In the genomic region with DNA sequence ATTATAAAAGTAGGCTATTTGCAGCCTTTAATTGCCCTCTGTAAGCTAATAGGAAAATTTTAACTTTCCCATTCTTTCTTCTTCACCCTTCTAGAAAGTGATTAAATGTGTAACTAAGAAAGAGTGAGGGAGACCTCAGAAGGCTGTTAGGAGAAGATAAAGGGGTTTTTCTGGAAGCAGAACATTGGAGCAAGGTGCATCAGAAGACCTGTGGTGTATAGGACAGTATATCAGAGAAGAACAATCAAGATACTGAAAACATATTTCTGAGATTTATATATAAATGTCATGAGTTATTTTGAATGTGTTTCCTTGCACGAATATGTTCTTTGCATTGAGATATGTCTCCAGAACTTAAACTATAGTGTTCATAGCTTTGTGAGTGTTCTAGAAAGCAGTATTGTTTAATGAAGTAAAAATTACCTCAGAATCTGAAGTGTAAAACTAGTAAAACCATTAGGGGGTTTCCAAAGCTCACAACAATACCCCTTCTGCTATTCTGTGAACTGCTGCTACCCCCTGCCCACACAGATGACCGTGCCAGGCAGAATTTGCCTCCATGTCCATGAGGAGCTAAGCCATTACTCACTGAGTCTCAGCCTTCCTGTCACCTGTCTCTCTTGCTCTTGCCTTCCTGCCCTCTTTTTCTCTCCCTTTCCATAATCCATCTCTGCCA, we compare ENCODE assay signal across 20 cellular contexts.
DNase-seq lines count a peak whose midpoint lies in the region; ATAC-seq, FAIRE-seq and TF ChIP-seq lines count a peak whose summit lies in the region.
"Had no signal": no experiment of that assay in that cellular context is flagged by ENCODE, and none has a peak within 500 bp of the region (broad histone marks: within the 10 kb centered on the region; RNA-seq: fewer than 3 reads in every experiment).

No MANE protein-coding gene starts in this region.

- DNase-seq in GM12878 (ENCODE audit: low read depth, low spot score), result no peak
- no peak for DNase-seq in T-helper 2 cell
- no peak for DNase-seq in mammary epithelial cell
- no peak for DNase-seq in activated CD4-positive, CD25-positive, alpha-beta regulatory T cell treated with anti-CD3 and anti-CD28 coated beads, Interleukin-2, amount 50 U/mL, for 72 hours
- no peak for DNase-seq in EL
- DNase-seq: AML-193; Caco-2; CD4-positive, alpha-beta T cell; GDM1; GOT3; H7; HFFc6 had no signal

- RAD21 ChIA-PET in GM12878 (lab: Charles Lee; ENCODE audit: unreplicated experiment), result interaction anchor here (1.1 to 1.2 kb wide), 4 partner anchors 10 to 16 kb away, joined by 3 to 7 read pairs (median 5); no protein-coding TSS in a partner anchor

- dilution Hi-C loops in mammary epithelial cell (cut with HindIII; ENCODE audit: low sequenced_read_pairs), result no loop called here

- no peak for TF ChIP-seq RAD21 in GM12878 (IDR thresholded peaks at IDR 0.05; ENCODE audit: insufficient read depth, low read depth, low read length)

- no peak overlapping the region for H3K27ac ChIP-seq in GM12878 (ENCODE audit: control insufficient read depth, insufficient read depth)
- no peak overlapping the region for H3K27ac ChIP-seq in mammary epithelial cell (ENCODE audit: insufficient read depth, low read depth, low read length)
- H3K27ac ChIP-seq: A549, C4-2B, KMS-11 had no signal

- H3K36me3 ChIP-seq in GM12878 (ENCODE audit: control insufficient read depth in 2 of 2, insufficient read depth in 2 of 2, low read length in 1 of 2) (no peaks in the 10 kb centered on the region), mammary epithelial cell (ENCODE audit: insufficient read depth, low read length) (no peaks in the 10 kb centered on the region)

- H3K4me3 ChIP-seq in GM12878 (no peak overlapping the region), mammary epithelial cell (replicated peaks in 1 of 3; ENCODE audit: insufficient read depth in 1 of 3, low read depth in 2 of 3, low read length in 3 of 3) (no peak overlapping the region)
- H3K4me3 ChIP-seq: A549 had no signal

- TF ChIP-seq EP300 in GM12878 (IDR thresholded peaks at IDR 0.05; ENCODE audit: borderline replicate concordance in 1 of 2, control insufficient read depth in 1 of 2, low read depth in 2 of 2, low read length in 2 of 2), result peak in 1 of 2 experiments; percentile 30; a peak in 1 of 4 replicates

- H3K9me3 ChIP-seq in GM12878 (replicated peaks; ENCODE audit: control insufficient read depth, insufficient read depth, low read length) (no peaks in the 10 kb centered on the region), mammary epithelial cell (replicated peaks; ENCODE audit: insufficient read depth, low read length) (no peaks in the 10 kb centered on the region)
- H3K9me3 ChIP-seq: A549, Caco-2 had no signal

- H3K27me3 ChIP-seq in GM12878 (replicated peaks in 1 of 2; ENCODE audit: control insufficient read depth in 2 of 2, insufficient read depth in 2 of 2, low read length in 1 of 2) (no peaks in the 10 kb centered on the region), mammary epithelial cell (ENCODE audit: insufficient read depth, low read length) (no peaks in the 10 kb centered on the region)

- ATAC-seq in GM18907 (IDR thresholded peaks at IDR 0.05; ENCODE audit: unreplicated experiment) (peak; percentile 57), HG02938 (IDR thresholded peaks at IDR 0.05; ENCODE audit: unreplicated experiment) (peak; percentile 46), HG03460 (IDR thresholded peaks at IDR 0.05; ENCODE audit: unreplicated experiment) (peak; percentile 59), GM12878 (peak; percentile 85)
- ATAC-seq: A549, HCT116 had no signal

- H3K4me2 ChIP-seq in GM12878 (ENCODE audit: control insufficient read depth, insufficient read depth) (no peak overlapping the region), mammary epithelial cell (ENCODE audit: insufficient read depth, low read depth, low read length) (no peak overlapping the region)
- H3K4me2 ChIP-seq: A549, KMS-11 had no signal

- TF ChIP-seq POLR2A in GM12878 (IDR thresholded peaks at IDR 0.05; ENCODE audit: low read depth, low read length), result no peak

- no peak for TF ChIP-seq CTCF in GM12878 (IDR thresholded peaks at IDR 0.05 in 2 of 3, conservative IDR thresholded peaks at IDR 0.05 in 1 of 3; ENCODE audit: control insufficient read depth in 2 of 3, extremely low read depth in 1 of 3, insufficient read depth in 1 of 3, low read depth in 3 of 3, low read length in 3 of 3)
- no peak for TF ChIP-seq CTCF in mammary epithelial cell (conservative IDR thresholded peaks at IDR 0.05 in 1 of 2, IDR thresholded peaks at IDR 0.05 in 1 of 2; ENCODE audit: extremely low read depth in 1 of 2, insufficient read depth in 1 of 2, low read depth in 1 of 2, low read length in 2 of 2)

- POLR2A ChIA-PET in GM12878 (lab: Charles Lee), result interaction anchor here (1.0 kb wide), 1 partner anchor 12 kb away, joined by 3 read pairs; no protein-coding TSS in a partner anchor

- CTCF ChIA-PET in GM12878 (lab: Yijun Ruan, JAX) (interaction anchor here (0.5 to 1.7 kb wide), 3 partner anchors 11 to 30 kb away, joined by 3 to 4 read pairs (median 3); no protein-coding TSS in a partner anchor), mammary epithelial cell (lab: Charles Lee; ENCODE audit: low non-redundant PET) (no interaction called here)

- FAIRE-seq in GM12878 (lab: Jason Lieb, UNC), result no peak
- FAIRE-seq: A549, D721Med had no signal

- no peak overlapping the region for H2AFZ ChIP-seq in GM12878 (ENCODE audit: control insufficient read depth, low read depth, low read length)
- no peak overlapping the region for H2AFZ ChIP-seq in mammary epithelial cell (ENCODE audit: low read depth, low read length)

- H3K79me2 ChIP-seq in GM12878 (ENCODE audit: control insufficient read depth, insufficient read depth, low read length) (no peaks in the 10 kb centered on the region), mammary epithelial cell (ENCODE audit: insufficient read depth, low read length) (no peaks in the 10 kb centered on the region)

- H3K4me1 ChIP-seq in GM12878 (ENCODE audit: control insufficient read depth, insufficient read depth, low read length), result no peaks in the 10 kb centered on the region
- no peaks in the 10 kb centered on the region for H3K4me1 ChIP-seq in mammary epithelial cell (ENCODE audit: insufficient read depth, low read length)
- H3K4me1 ChIP-seq: A549 had no signal

- H3K9ac ChIP-seq in GM12878 (ENCODE audit: control insufficient read depth, insufficient read depth, low read length) (no peak overlapping the region), mammary epithelial cell (ENCODE audit: insufficient read depth, low read length) (no peak overlapping the region)
- H3K9ac ChIP-seq: KMS-11 had no signal

- intact Hi-C loops in GM12878 (cut with micrococcal nuclease; ENCODE audit: unreplicated experiment) (loop anchor here (5.0 kb wide), 1 partner anchor 347 kb away; no protein-coding TSS in a partner anchor), mammary epithelial cell (cut with micrococcal nuclease) (no loop called here)

- BruUV-seq in GM12878 (replicated peaks; lab: Mats Ljungman, UMichigan) (no TSS peak), mammary epithelial cell (replicated peaks; lab: Mats Ljungman, UMichigan) (no TSS peak)

- in situ Hi-C loops in GM12878 (cut with MboI) (no loop called here), mammary epithelial cell (cut with MboI; ENCODE audit: low sequenced_read_pairs in 2 of 2) (no loop called here)

- 6% methylated on average over 2 of the region's 2 CpGs for WGBS in GM12878 (ENCODE audit: insufficient coverage, insufficient replicate concordance, low lambda C conversion rate, missing lambda C conversion rate)
- 82% methylated on average over 2 of the region's 2 CpGs for WGBS in mammary epithelial cell (ENCODE audit: low coverage, missing lambda C conversion rate)

- no peaks in the 10 kb centered on the region for H4K20me1 ChIP-seq in GM12878 (ENCODE audit: control insufficient read depth, insufficient read depth)
- no peaks in the 10 kb centered on the region for H4K20me1 ChIP-seq in mammary epithelial cell (ENCODE audit: insufficient read depth, low read length)

- SMC1A ChIA-PET in GM12878 (lab: Charles Lee; ENCODE audit: uncharacterized antibody, unreplicated experiment), result interaction anchor here (0.7 to 1.6 kb wide), 8 partner anchors 9 to 86 kb away, joined by 3 to 4 read pairs (median 3); no protein-coding TSS in a partner anchor

TF ChIP-seq in GM12878, 131 proteins besides CTCF, POLR2A, EP300 and RAD21 (continues in another document):
- no peak for TF ChIP-seq SIN3A (IDR thresholded peaks at IDR 0.05; ENCODE audit: low read depth, low read length)
- TF ChIP-seq CHD2 (IDR thresholded peaks at IDR 0.05; ENCODE audit: borderline replicate concordance, low read depth, low read length), result no peak
- TF ChIP-seq SUZ12 (IDR thresholded peaks at IDR 0.05; ENCODE audit: unreplicated experiment), result no peak
- no peak for TF ChIP-seq NFYA (IDR thresholded peaks at IDR 0.05; ENCODE audit: borderline replicate concordance, low read depth, low read length)
- TF ChIP-seq, protein P1, sequence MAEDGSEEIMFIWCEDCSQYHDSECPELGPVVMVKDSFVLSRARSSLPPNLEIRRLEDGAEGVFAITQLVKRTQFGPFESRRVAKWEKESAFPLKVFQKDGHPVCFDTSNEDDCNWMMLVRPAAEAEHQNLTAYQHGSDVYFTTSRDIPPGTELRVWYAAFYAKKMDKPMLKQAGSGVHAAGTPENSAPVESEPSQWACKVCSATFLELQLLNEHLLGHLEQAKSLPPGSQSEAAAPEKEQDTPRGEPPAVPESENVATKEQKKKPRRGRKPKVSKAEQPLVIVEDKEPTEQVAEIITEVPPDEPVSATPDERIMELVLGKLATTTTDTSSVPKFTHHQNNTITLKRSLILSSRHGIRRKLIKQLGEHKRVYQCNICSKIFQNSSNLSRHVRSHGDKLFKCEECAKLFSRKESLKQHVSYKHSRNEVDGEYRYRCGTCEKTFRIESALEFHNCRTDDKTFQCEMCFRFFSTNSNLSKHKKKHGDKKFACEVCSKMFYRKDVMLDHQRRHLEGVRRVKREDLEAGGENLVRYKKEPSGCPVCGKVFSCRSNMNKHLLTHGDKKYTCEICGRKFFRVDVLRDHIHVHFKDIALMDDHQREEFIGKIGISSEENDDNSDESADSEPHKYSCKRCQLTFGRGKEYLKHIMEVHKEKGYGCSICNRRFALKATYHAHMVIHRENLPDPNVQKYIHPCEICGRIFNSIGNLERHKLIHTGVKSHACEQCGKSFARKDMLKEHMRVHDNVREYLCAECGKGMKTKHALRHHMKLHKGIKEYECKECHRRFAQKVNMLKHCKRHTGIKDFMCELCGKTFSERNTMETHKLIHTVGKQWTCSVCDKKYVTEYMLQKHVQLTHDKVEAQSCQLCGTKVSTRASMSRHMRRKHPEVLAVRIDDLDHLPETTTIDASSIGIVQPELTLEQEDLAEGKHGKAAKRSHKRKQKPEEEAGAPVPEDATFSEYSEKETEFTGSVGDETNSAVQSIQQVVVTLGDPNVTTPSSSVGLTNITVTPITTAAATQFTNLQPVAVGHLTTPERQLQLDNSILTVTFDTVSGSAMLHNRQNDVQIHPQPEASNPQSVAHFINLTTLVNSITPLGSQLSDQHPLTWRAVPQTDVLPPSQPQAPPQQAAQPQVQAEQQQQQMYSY (CRISPR knock-in tag; IDR thresholded peaks at IDR 0.05), result no peak
- TF ChIP-seq MEF2B (IDR thresholded peaks at IDR 0.05; ENCODE audit: partially characterized antibody, poor library complexity, severe bottlenecking), result no peak
- peak; percentile 57; the same call in 1 of the 2 replicates for TF ChIP-seq MTA2 (IDR thresholded peaks at IDR 0.05; ENCODE audit: low read depth)
